ENCODE assay signal across 16 cellular contexts in genomic region chr10:132272061-132272766, GRCh38. TPM values are rescaled to one million over a fixed set of nuclear protein-coding genes. Genes with fewer than 3 reads are reported as not detected.
DNase-seq lines count a peak whose midpoint lies in the region; ATAC-seq and TF ChIP-seq lines count a peak whose summit lies in the region.
"Had no signal": no experiment of that assay in that cellular context is flagged by ENCODE, and none has a peak within 500 bp of the region (broad histone marks: within the 10 kb centered on the region; RNA-seq: fewer than 3 reads in every experiment).

No MANE protein-coding gene starts in this region.

- H3K9me3 ChIP-seq in right atrium auricular region (no peaks in the 10 kb centered on the region), esophagus squamous epithelium (no peaks in the 10 kb centered on the region)
- H3K9me3 ChIP-seq: A549, tibial artery had no signal

- DNase-seq in Right ventricle myocardium superior, result peak; percentile 64
- DNase-seq in right atrium auricular region (ENCODE audit: low spot score), result no peak
- DNase-seq in fibroblast of mammary gland (ENCODE audit: low read depth), result peak; percentile 59
- DNase-seq in esophagus squamous epithelium (lab: John Stamatoyannopoulos, UW), result no peak
- DNase-seq in NCI-H82 treated with DMSO at 0.1 percent for 48 hours (lab: John Stamatoyannopoulos, UW; ENCODE audit: unreplicated experiment), result no peak
- no peak for DNase-seq in activated effector memory CD4-positive, alpha-beta T cell treated with anti-CD3 and anti-CD28 coated beads, Interleukin-2, amount 50 U/mL, for 16 hours
- DNase-seq: activated CD4-positive, alpha-beta T cell treated with anti-CD3 and anti-CD28 coated beads, Interleukin-2, amount 50 U/mL, for 48 hours; activated naive CD4-positive, alpha-beta T cell treated with Interleukin-2 at 50 U/mL for 16 hours; NCI-H1417; NCI-H524; tibial artery had no signal

- peak overlapping the region in 1 of 3 experiments; percentile 0 for H3K4me3 Mint-ChIP-seq in nephron
- H3K4me3 Mint-ChIP-seq: IgD-negative memory B cell, mesothelial cell of epicardium had no signal

- ATAC-seq in Right ventricle myocardium superior (ENCODE audit: poor library complexity) (peak; percentile 25), HG03196 (IDR thresholded peaks at IDR 0.05; ENCODE audit: unreplicated experiment) (no peak)
- ATAC-seq: A549 had no signal

- H3K36me3 ChIP-seq in right atrium auricular region, result no peaks in the 10 kb centered on the region
- H3K36me3 ChIP-seq in esophagus squamous epithelium, result no peaks in the 10 kb centered on the region
- H3K36me3 ChIP-seq: tibial artery had no signal

- intact Hi-C loops in Right ventricle myocardium superior (cut with DNase I) (no loop called here), esophagus squamous epithelium (cut with DNase I) (no loop called here)

- no peaks in the 10 kb centered on the region for H3K4me1 ChIP-seq in right atrium auricular region
- peaks cover 0 to 13% (median 2%) of the 10 kb centered on the region in 3 donors for H3K4me1 ChIP-seq in esophagus squamous epithelium
- H3K4me1 ChIP-seq: A549, tibial artery had no signal

- TF ChIP-seq CTCF in right atrium auricular region (IDR thresholded peaks at IDR 0.05) (no peak), fibroblast of mammary gland (conservative IDR thresholded peaks at IDR 0.05; ENCODE audit: control insufficient read depth, insufficient read depth, low read depth, low read length) (no peak), nephron (IDR thresholded peaks at IDR 0.05; ENCODE audit: unreplicated experiment in 3 of 3) (no peak), esophagus squamous epithelium (IDR thresholded peaks at IDR 0.05) (no peak)

- no peaks in the 10 kb centered on the region for H3K36me3 Mint-ChIP-seq in nephron (ENCODE audit: low read depth)
- H3K36me3 Mint-ChIP-seq: mesothelial cell of epicardium had no signal

- H3K27me3 Mint-ChIP-seq in nephron (ENCODE audit: low read depth), result peaks cover 15% of the 10 kb centered on the region

- H3K27me3 ChIP-seq in right atrium auricular region (no peaks in the 10 kb centered on the region), esophagus squamous epithelium (no peaks in the 10 kb centered on the region)

- H3K4me3 ChIP-seq in right atrium auricular region, result no peak overlapping the region
- no peak overlapping the region for H3K4me3 ChIP-seq in fibroblast of mammary gland (ENCODE audit: control insufficient read depth, low read depth, low read length)
- H3K4me3 ChIP-seq in esophagus squamous epithelium, result peak overlapping the region in 1 of 4 donors; percentile 18
- H3K4me3 ChIP-seq: A549, tibial artery had no signal

- H3K9me3 Mint-ChIP-seq in nephron, result no peaks in the 10 kb centered on the region
- H3K9me3 Mint-ChIP-seq: mesothelial cell of epicardium had no signal

- TF ChIP-seq POLR2A in esophagus squamous epithelium (IDR thresholded peaks at IDR 0.05), result no peak

- no peak overlapping the region for H3K27ac ChIP-seq in right atrium auricular region
- no peak overlapping the region for H3K27ac ChIP-seq in esophagus squamous epithelium
- H3K27ac ChIP-seq: A549, tibial artery had no signal

- 39 to 56% methylated on average over 19 to 29 of the region's 35 CpGs for WGBS in esophagus squamous epithelium, 2 donors

- peak overlapping the region in 2 of 3 experiments; percentile 5 to 79 for H3K27ac Mint-ChIP-seq in nephron
- H3K27ac Mint-ChIP-seq: IgD-negative memory B cell, mesothelial cell of epicardium had no signal

- peaks cover 29% of the 10 kb centered on the region for H3K4me1 Mint-ChIP-seq in nephron
- H3K4me1 Mint-ChIP-seq: IgD-negative memory B cell, mesothelial cell of epicardium had no signal

RNA-seq across cellular contexts. Expression of gene STK32C, which starts 35.5 kb away (rescaled TPM):
- total RNA-seq in Right ventricle myocardium superior (5.9 TPM), right atrium auricular region (1 to 10 TPM; 2.6 to 3.7 TPM), esophagus squamous epithelium (1 to 10 TPM; 2.3 to 5.5 (median 2.6) TPM)

RNA-seq across cellular contexts. Expression of gene LRRC27, which starts 59.8 kb away (rescaled TPM):
- total RNA-seq in Right ventricle myocardium superior (3.9 TPM), right atrium auricular region (1 to 10 TPM; 2.6 to 4.6 TPM), esophagus squamous epithelium (1 to 10 TPM; 1.5 to 5.3 (median 2.4) TPM)

Comparison
In these comparisons a context has a peak if more than half of its experiments do, and no peak if none do; other contexts are left out.
1. DNase-seq: peak in Right ventricle myocardium superior (single experiment) and fibroblast of mammary gland (single experiment); none in right atrium auricular region (single experiment), esophagus squamous epithelium (single experiment), NCI-H82 treated with DMSO at 0.1 percent for 48 hours (single experiment) and activated effector memory CD4-positive, alpha-beta T cell treated with anti-CD3 and anti-CD28 coated beads, Interleukin-2, amount 50 U/mL, for 16 hours (single experiment).